ENCODE assay signal across 10 cellular contexts in genomic region chr12:57135939-57136338, GRCh38. TPM values are rescaled to one million over a fixed set of nuclear protein-coding genes. Genes with fewer than 3 reads are reported as not detected.
DNase-seq lines count a peak whose midpoint lies in the region; ATAC-seq lines count a peak whose summit lies in the region.
"Had no signal": no experiment of that assay in that cellular context is flagged by ENCODE, and none has a peak within 500 bp of the region (broad histone marks: within the 10 kb centered on the region; RNA-seq: fewer than 3 reads in every experiment).

No MANE protein-coding gene starts in this region.

- peak overlapping the region; percentile 32 for H3K4me3 ChIP-seq in iPS-18a (ENCODE audit: low read length)

- ATAC-seq in GM21825 (IDR thresholded peaks at IDR 0.05; ENCODE audit: unreplicated experiment): no peak
- ATAC-seq in HG03342 (IDR thresholded peaks at IDR 0.05; ENCODE audit: unreplicated experiment): no peak

- H3K36me3 ChIP-seq in iPS-18a (ENCODE audit: control insufficient read depth, low read depth, low read length): peaks cover 20% of the 10 kb centered on the region

- H3K4me1 ChIP-seq in iPS-18a (ENCODE audit: control insufficient read depth, low read depth, low read length): peaks cover 44% of the 10 kb centered on the region

- intact Hi-C loops in posterior vena cava (cut with DNase I): no loop called here

- H3K27me3 ChIP-seq in iPS-18a (ENCODE audit: control insufficient read depth, insufficient read depth, low read length): no peaks in the 10 kb centered on the region

- H3K27ac ChIP-seq in iPS-18a (ENCODE audit: low read length): peak overlapping the region; percentile 70

- H3K9ac ChIP-seq in iPS-18a (ENCODE audit: low read length): peak overlapping the region; percentile 41

- DNase-seq in AG20443 (ENCODE audit: low spot score): peak; percentile 36
- DNase-seq in astrocyte of the hippocampus (ENCODE audit: low read depth, low spot score): peak; percentile 63
- peak; percentile 93 for DNase-seq in posterior vena cava (ENCODE audit: low spot score)
- no peak for DNase-seq in CD1c-positive myeloid dendritic cell (ENCODE audit: extremely low spot score)
- DNase-seq in NCI-H146 treated with DMSO at 0.1 percent for 48 hours (lab: John Stamatoyannopoulos, UW; ENCODE audit: unreplicated experiment): no peak
- DNase-seq: naive B cell, NCI-H1436 had no signal

- H3K9me3 ChIP-seq in iPS-18a (ENCODE audit: control insufficient read depth, low read depth, low read length): no peaks in the 10 kb centered on the region

RNA-seq across cellular contexts. Expression of gene LRP1, which starts 7.7 kb away (rescaled TPM):
- 100 to 1,000 TPM; 465 to 757 TPM for total RNA-seq in posterior vena cava

RNA-seq across cellular contexts. Expression of gene LRP1-AS, which starts 11.5 kb away (rescaled TPM):
- not detected for total RNA-seq in posterior vena cava

RNA-seq across cellular contexts. Expression of gene STAT6, which starts 24.8 kb away (rescaled TPM):
- 100 to 1,000 TPM; 162 to 201 TPM for total RNA-seq in posterior vena cava

RNA-seq across cellular contexts. Expression of gene NAB2, which starts 47.0 kb away (rescaled TPM):
- total RNA-seq in posterior vena cava: 10 to 100 TPM; 27.0 to 36.3 TPM

RNA-seq across cellular contexts. Expression of gene NEMP1, which starts 57.3 kb away (rescaled TPM):
- total RNA-seq in posterior vena cava: 10 to 100 TPM in 1 of 2 donors, 1 to 10 TPM in 1; 8.8 to 12.4 TPM

Comparison
In these comparisons a context has a peak if more than half of its experiments do, and no peak if none do; other contexts are left out.
1. DNase-seq: peak in AG20443 (single experiment), astrocyte of the hippocampus (single experiment) and posterior vena cava (single experiment); none in CD1c-positive myeloid dendritic cell (single experiment) and NCI-H146 treated with DMSO at 0.1 percent for 48 hours (single experiment).